14 cellular contexts compared by ENCODE assay signal in the genomic region with DNA sequence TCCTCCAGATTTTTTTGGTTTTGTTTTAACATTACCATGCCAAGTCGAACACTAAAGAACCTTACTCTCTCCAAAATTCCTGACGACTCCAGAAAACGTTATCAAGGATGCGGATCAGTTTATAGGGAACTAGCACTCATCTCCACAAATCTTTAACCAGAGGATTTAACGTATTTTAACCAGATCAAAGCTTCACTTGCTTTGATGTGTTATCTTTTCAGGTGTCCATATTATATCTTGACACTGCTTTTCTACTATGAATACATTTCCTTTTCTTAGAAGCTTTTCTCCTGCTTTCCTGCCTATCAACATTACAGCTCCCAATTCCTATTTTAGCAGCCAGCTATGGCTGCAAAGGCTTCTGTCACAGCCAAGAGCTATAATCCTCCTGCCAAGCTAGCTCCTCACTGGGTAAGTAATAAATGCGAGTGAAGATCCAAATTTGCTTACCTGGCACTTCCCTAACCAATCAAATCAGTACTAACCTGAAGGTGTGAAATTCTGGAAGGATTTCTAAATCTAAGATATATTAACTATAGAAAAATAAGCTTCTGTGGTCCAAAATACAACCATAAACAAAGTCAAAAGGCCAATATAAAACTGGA.
"Had no signal": no experiment of that assay in that cellular context is flagged by ENCODE, and none has a peak within 500 bp of the region (broad histone marks: within the 10 kb centered on the region; RNA-seq: fewer than 3 reads in every experiment).

No MANE protein-coding gene starts in this region.

- H3K27ac ChIP-seq: parathyroid adenoma, transverse colon, WERI-Rb-1 had no signal

- H3K27me3 ChIP-seq: transverse colon had no signal

- FAIRE-seq: small intestine had no signal

- H3K9ac ChIP-seq: parathyroid adenoma had no signal

- H3K9me3 ChIP-seq: transverse colon had no signal

- DNase-seq: activated CD4-positive, alpha-beta T cell treated with anti-CD3 and anti-CD28 coated beads for 4 hours; activated CD8-positive, alpha-beta memory T cell treated with anti-CD3 and anti-CD28 coated beads, Interleukin-2, amount 50 U/mL, for 48 hours; activated CD8-positive, alpha-beta T cell treated with anti-CD3 and anti-CD28 coated beads, Interleukin-2, amount 10 ng/mL, durations not matched to agents 7 days and 5 days; activated naive CD4-positive, alpha-beta T cell treated with Interleukin-2 at 50 U/mL for 16 hours; dermis blood vessel endothelial cell; immature natural killer cell; left cardiac atrium; mesenchymal stem cell; retina; small intestine; T-cell; transverse colon; WERI-Rb-1 had no signal

- H2AFZ ChIP-seq: parathyroid adenoma had no signal

- ATAC-seq: activated CD8-positive, alpha-beta T cell treated with anti-CD3 and anti-CD28 coated beads, Interleukin-2, amount 10 ng/mL, durations not matched to agents 7 days and 5 days; T-cell had no signal

- H3K4me1 ChIP-seq: parathyroid adenoma had no signal

- H3K4me3 ChIP-seq: transverse colon had no signal

- H3K79me2 ChIP-seq: parathyroid adenoma had no signal
